ENCODE assay signal across 14 cellular contexts in the genomic region with DNA sequence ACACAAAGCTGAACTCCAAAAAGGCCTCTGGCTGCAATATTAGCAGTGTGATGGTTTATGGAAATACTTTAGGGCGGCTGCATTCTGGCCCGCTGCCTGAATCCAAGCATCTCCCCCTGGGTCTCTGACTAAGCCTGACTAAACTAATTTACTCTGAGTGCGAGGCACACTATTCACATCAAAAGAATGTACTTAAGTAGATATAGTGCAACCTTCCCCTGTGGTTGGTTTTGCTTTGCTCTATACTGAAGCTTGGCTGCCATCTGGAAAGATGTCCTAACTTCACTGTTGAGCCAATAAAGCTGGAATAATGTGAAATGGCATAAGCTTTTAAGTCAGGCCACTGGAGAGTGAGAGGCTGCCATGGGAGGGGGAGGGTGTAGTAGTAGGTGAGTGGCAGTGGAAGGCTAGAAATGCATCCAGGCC.
A peak's percentile ranks its signal among the peaks of the same experiment; 100 is the strongest.
DNase-seq lines count a peak whose midpoint lies in the region; ATAC-seq, FAIRE-seq and TF ChIP-seq lines count a peak whose summit lies in the region.
"Had no signal": no experiment of that assay in that cellular context is flagged by ENCODE, and none has a peak within 500 bp of the region (broad histone marks: within the 10 kb centered on the region; RNA-seq: fewer than 3 reads in every experiment).

No MANE protein-coding gene starts in this region.

- DNase-seq in HFF-Myc (ENCODE audit: extremely low read depth, low read depth) (peak; percentile 99), astrocyte (ENCODE audit: low read depth) (peak; percentile 100), iris pigment epithelial cell (ENCODE audit: low read depth) (peak; percentile 100), upper lobe of left lung (no peak), GM10266 (ENCODE audit: extremely low spot score) (no peak), NCI-H524 treated with DMSO at 0.1 percent for 48 hours (lab: John Stamatoyannopoulos, UW) (no peak), nucleus accumbens (lab: John Stamatoyannopoulos, UW) (no peak)
- DNase-seq: activated T-cell treated with anti-CD3 and anti-CD28 coated beads for 4 hours; posterior cingulate gyrus; SHP77 treated with DMSO at 0.1 percent for 48 hours; stimulated activated naive CD4-positive, alpha-beta T cell treated with Interleukin-2 at 50 U/mL for 16 hours had no signal

- TF ChIP-seq EP300 in upper lobe of left lung (IDR thresholded peaks at IDR 0.05): no peak

- H3K36me3 ChIP-seq in astrocyte (ENCODE audit: insufficient read depth, low read length) (no peaks in the 10 kb centered on the region), upper lobe of left lung (no peaks in the 10 kb centered on the region)
- H3K36me3 ChIP-seq: esophagus muscularis mucosa had no signal

- peak overlapping the region; percentile 22 for H2AFZ ChIP-seq in astrocyte (ENCODE audit: low read depth, low read length)

- no peak overlapping the region for H3K4me3 Mint-ChIP-seq in astrocyte (ENCODE audit: unreplicated experiment)

- H3K4me3 ChIP-seq in HFF-Myc (replicated peaks; ENCODE audit: low read depth, low read length): no peak overlapping the region
- H3K4me3 ChIP-seq in astrocyte (ENCODE audit: insufficient read depth, low read depth, low read length): no peak overlapping the region
- H3K4me3 ChIP-seq in upper lobe of left lung: no peak overlapping the region
- H3K4me3 ChIP-seq: esophagus muscularis mucosa had no signal

- H3K9me3 ChIP-seq in astrocyte (ENCODE audit: insufficient read depth, low read depth, low read length) (peaks cover 3% of the 10 kb centered on the region), upper lobe of left lung (peaks cover 0 to 12% (median 9%) of the 10 kb centered on the region in 4 donors)
- H3K9me3 ChIP-seq: esophagus muscularis mucosa had no signal

- TF ChIP-seq POLR2A in upper lobe of left lung (IDR thresholded peaks at IDR 0.05): no peak

- TF ChIP-seq CTCF in HFF-Myc (IDR thresholded peaks at IDR 0.05; ENCODE audit: low read depth, low read length, missing control alignments) (no peak), astrocyte (IDR thresholded peaks at IDR 0.05; ENCODE audit: insufficient read depth, low read depth, low read length) (no peak), upper lobe of left lung (IDR thresholded peaks at IDR 0.05) (no peak), GM10266 (IDR thresholded peaks at IDR 0.05; ENCODE audit: control insufficient read depth, insufficient read depth, low read depth, missing control alignments) (no peak)

- peaks cover 29% of the 10 kb centered on the region for H3K4me1 ChIP-seq in astrocyte (ENCODE audit: insufficient read depth, low read length)
- no peaks in the 10 kb centered on the region for H3K4me1 ChIP-seq in upper lobe of left lung

- H3K36me3 Mint-ChIP-seq in astrocyte (ENCODE audit: low read depth, unreplicated experiment): no peaks in the 10 kb centered on the region

- no peaks in the 10 kb centered on the region for H3K79me2 ChIP-seq in astrocyte (ENCODE audit: insufficient read depth, low read length)

- H4K20me1 ChIP-seq in astrocyte (ENCODE audit: insufficient read depth, low read length): no peaks in the 10 kb centered on the region

- H3K27me3 ChIP-seq in astrocyte (ENCODE audit: insufficient read depth, low read length) (no peaks in the 10 kb centered on the region), upper lobe of left lung (no peaks in the 10 kb centered on the region)
- H3K27me3 ChIP-seq: esophagus muscularis mucosa had no signal

- H3K27ac Mint-ChIP-seq in astrocyte (ENCODE audit: unreplicated experiment): peak overlapping the region; percentile 96

- 73 to 84% methylated on average over 3 of the region's 3 CpGs for WGBS in upper lobe of left lung, 2 donors

- peak overlapping the region; percentile 79 for H3K9ac ChIP-seq in astrocyte (ENCODE audit: low read length)

- H3K9me3 Mint-ChIP-seq in astrocyte (ENCODE audit: unreplicated experiment): peaks cover 13% of the 10 kb centered on the region

- peak; percentile 63 to 94 for ATAC-seq in upper lobe of left lung (ENCODE audit: low FRiP score in 2 of 2)
- ATAC-seq in HG02973 (IDR thresholded peaks at IDR 0.05; ENCODE audit: unreplicated experiment): no peak

- H3K4me1 Mint-ChIP-seq in astrocyte (ENCODE audit: low read depth, unreplicated experiment): peaks cover 36% of the 10 kb centered on the region

- peak overlapping the region; percentile 76 for H3K4me2 ChIP-seq in astrocyte (ENCODE audit: low read length)

- H3K27me3 Mint-ChIP-seq in astrocyte (ENCODE audit: low read depth, unreplicated experiment): no peaks in the 10 kb centered on the region

- FAIRE-seq in astrocyte (lab: Jason Lieb, UNC): peak; percentile 96
- FAIRE-seq: GM12891 had no signal

- H3K27ac ChIP-seq in astrocyte (ENCODE audit: low read depth, low read length): peak overlapping the region; percentile 93
- no peak overlapping the region for H3K27ac ChIP-seq in upper lobe of left lung

Comparison
In these comparisons a context has a peak if more than half of its experiments do, and no peak if none do; other contexts are left out.
1. DNase-seq: peak in HFF-Myc (single experiment), astrocyte (single experiment) and iris pigment epithelial cell (single experiment); none in upper lobe of left lung (0 of 2), GM10266 (single experiment), NCI-H524 treated with DMSO at 0.1 percent for 48 hours (single experiment) and nucleus accumbens (0 of 56).